ENCODE assay signal across 22 cellular contexts in the genomic region with DNA sequence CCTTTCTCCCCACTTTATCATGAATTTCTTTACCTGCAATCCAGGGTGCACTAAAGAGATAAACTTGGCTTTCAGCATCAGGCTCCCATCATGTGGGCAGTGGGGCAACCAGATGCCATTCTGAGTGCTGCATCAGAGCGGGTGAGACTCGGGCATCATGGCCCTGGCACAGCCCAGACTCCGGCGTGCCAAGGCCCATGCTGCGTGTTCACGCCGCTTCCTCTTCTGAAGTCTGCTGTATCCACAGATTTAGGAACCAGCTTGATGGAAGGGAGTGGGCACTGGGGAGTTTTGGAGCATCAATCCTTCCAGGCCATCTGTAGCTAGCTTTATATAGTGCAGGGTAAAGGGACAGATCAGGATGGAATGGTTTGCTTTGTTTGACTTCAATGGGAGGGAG. TPM values are rescaled to one million over a fixed set of nuclear protein-coding genes. Genes with fewer than 3 reads are reported as not detected.
"Had no signal": no experiment of that assay in that cellular context is flagged by ENCODE, and none has a peak within 500 bp of the region (broad histone marks: within the 10 kb centered on the region; RNA-seq: fewer than 3 reads in every experiment).

No MANE protein-coding gene starts in this region.

- H3K36me3 ChIP-seq: heart right ventricle, right lobe of liver, tibial nerve, upper lobe of right lung, vagina had no signal

- DNase-seq: effector CD8-positive, alpha-beta T cell; heart right ventricle; hypothalamus; kidney glomerular epithelial cell; naive thymus-derived CD4-positive, alpha-beta T cell; nephron progenitor cell; psoas muscle; retina; right lobe of liver; stimulated activated CD4-positive, alpha-beta T cell treated with anti-CD3 and anti-CD28 coated beads, Interleukin-4, amount 100 ng/mL, for 1 hour; stimulated activated CD8-positive, alpha-beta memory T cell treated with anti-CD3 and anti-CD28 coated beads, Interleukin-4, amount 100 ng/mL, for 48 hours; stimulated activated naive B cell treated with anti-CD40 and anti-IgM and Interleukin-4, amounts not matched to agents 10 μg/mL and 1 μg/mL and 100 μg/mL, for 72 hours; stimulated activated naive CD8-positive, alpha-beta T cell treated with anti-CD3 and anti-CD28 coated beads, Interleukin-15, amount 100 ng/mL, for 72 hours; testis; upper lobe of right lung had no signal

- H3K4me3 ChIP-seq: dorsolateral prefrontal cortex, heart right ventricle, psoas muscle, right lobe of liver, testis, tibial nerve, upper lobe of right lung, vagina had no signal

- H3K27ac ChIP-seq: dorsolateral prefrontal cortex, heart right ventricle, psoas muscle, right lobe of liver, testis, tibial nerve, upper lobe of right lung, vagina had no signal

- H3K9me3 ChIP-seq: heart right ventricle, psoas muscle, right lobe of liver, testis, tibial nerve, upper lobe of right lung, vagina had no signal

- H3K4me1 ChIP-seq: psoas muscle, right lobe of liver, testis, upper lobe of right lung, vagina had no signal

- ATAC-seq: esophagus mucosa; heart right ventricle; naive thymus-derived CD4-positive, alpha-beta T cell; psoas muscle; right lobe of liver; stimulated activated naive B cell treated with anti-CD40 and anti-IgM and Interleukin-4, amounts not matched to agents 10 μg/mL and 1 μg/mL and 100 μg/mL, for 72 hours; stimulated activated naive CD8-positive, alpha-beta T cell treated with anti-CD3 and anti-CD28 coated beads, Interleukin-15, amount 100 ng/mL, for 72 hours; upper lobe of right lung had no signal

- H3K27me3 ChIP-seq: right lobe of liver, testis, vagina had no signal

- FAIRE-seq: endometrium, frontal cortex, islet of Langerhans had no signal

RNA-seq across cellular contexts. Expression of a gene that starts 36.0 kb away (rescaled TPM):
- polyA plus RNA-seq: naive thymus-derived CD4-positive, alpha-beta T cell had no signal
